ENCODE assay signal across 12 cellular contexts in genomic region chr7:17275749-17276671, GRCh38. TPM values are rescaled to one million over a fixed set of nuclear protein-coding genes. Genes with fewer than 3 reads are reported as not detected.
DNase-seq lines count a peak whose midpoint lies in the region; ATAC-seq and TF ChIP-seq lines count a peak whose summit lies in the region.
"Had no signal": no experiment of that assay in that cellular context is flagged by ENCODE, and none has a peak within 500 bp of the region (broad histone marks: within the 10 kb centered on the region; RNA-seq: fewer than 3 reads in every experiment).

No MANE protein-coding gene starts in this region.

- intact Hi-C loops in Right ventricle myocardium inferior (cut with DNase I) = no loop called here
- intact Hi-C loops in cardiac septum (cut with DNase I) = no loop called here

- H3K4me3 ChIP-seq in lung (no peak overlapping the region), BE2C (ENCODE audit: low read depth, low read length) (no peak overlapping the region)

- peaks cover 15% of the 10 kb centered on the region for H3K9me3 Mint-ChIP-seq in chondrocyte (ENCODE audit: low read depth)

- peak overlapping the region; percentile 93 for H3K27ac Mint-ChIP-seq in chondrocyte (ENCODE audit: unreplicated experiment)
- H3K27ac Mint-ChIP-seq: activated CD4-positive, alpha-beta memory T cell treated with anti-CD3 and anti-CD28 coated beads, Interleukin-2, amount 10 ng/mL, durations not matched to agents 7 days and 5 days had no signal

- 47 to 79% methylated on average over 4 of the region's 4 CpGs for WGBS in lung, 2 donors

- peaks cover 37% of the 10 kb centered on the region for H3K4me1 Mint-ChIP-seq in chondrocyte (ENCODE audit: low read depth)

- ATAC-seq in Right ventricle myocardium inferior = peak; percentile 91
- peak; percentile 83 for ATAC-seq in lung (ENCODE audit: insufficient read depth, low FRiP score)
- no peak for ATAC-seq in GM21576 (IDR thresholded peaks at IDR 0.05; ENCODE audit: unreplicated experiment)

- no peaks in the 10 kb centered on the region for H3K27me3 Mint-ChIP-seq in chondrocyte (ENCODE audit: low read depth)
- H3K27me3 Mint-ChIP-seq: activated CD4-positive, alpha-beta memory T cell treated with anti-CD3 and anti-CD28 coated beads, Interleukin-2, amount 10 ng/mL, durations not matched to agents 7 days and 5 days had no signal

- H3K4me1 ChIP-seq in lung (ENCODE audit: control insufficient read depth in 2 of 2, insufficient read depth in 2 of 2, low read length in 2 of 2) (peaks cover 0 to 3% of the 10 kb centered on the region in 2 donors), BE2C (no peaks in the 10 kb centered on the region)

- peaks cover 0 to 4% of the 10 kb centered on the region in 2 donors for H3K9me3 ChIP-seq in lung (ENCODE audit: control insufficient read depth in 2 of 2, insufficient read depth in 1 of 2, low read length in 1 of 2)
- H3K9me3 ChIP-seq in BE2C = no peaks in the 10 kb centered on the region

- H3K4me3 Mint-ChIP-seq in chondrocyte (ENCODE audit: unreplicated experiment) = peak overlapping the region; percentile 5
- H3K4me3 Mint-ChIP-seq: activated CD4-positive, alpha-beta memory T cell treated with anti-CD3 and anti-CD28 coated beads, Interleukin-2, amount 10 ng/mL, durations not matched to agents 7 days and 5 days had no signal

- H3K27me3 ChIP-seq in lung (ENCODE audit: control insufficient read depth, insufficient read depth) (no peaks in the 10 kb centered on the region), BE2C (no peaks in the 10 kb centered on the region)

- no peak for TF ChIP-seq CTCF in chondrocyte (IDR thresholded peaks at IDR 0.05)
- TF ChIP-seq CTCF in lung (IDR thresholded peaks at IDR 0.05; ENCODE audit: control extremely low read depth, extremely low read depth) = no peak
- TF ChIP-seq CTCF in BE2C (IDR thresholded peaks at IDR 0.05; ENCODE audit: low read depth, low read length) = no peak

- DNase-seq in Right ventricle myocardium inferior (ENCODE audit: missing footprints) (no peak), cardiac septum (ENCODE audit: low spot score) (no peak), chondrocyte (ENCODE audit: low spot score) (no peak), lung (ENCODE audit: low spot score) (no peak), amygdala (lab: John Stamatoyannopoulos, UW) (no peak), BE2C (no peak)
- DNase-seq in stimulated activated CD4-positive, alpha-beta T cell treated with anti-CD3 and anti-CD28 coated beads, Interleukin-4, amount 100 ng/mL, for 4 hours = no peak
- DNase-seq: activated CD4-positive, alpha-beta memory T cell treated with anti-CD3 and anti-CD28 coated beads, Interleukin-2, amount 10 ng/mL, durations not matched to agents 7 days and 5 days; C1 segment of cervical spinal cord; foreskin melanocyte; NCI-H524 had no signal

- peaks cover 2% of the 10 kb centered on the region for H3K36me3 Mint-ChIP-seq in chondrocyte (ENCODE audit: low read depth)

- H3K27ac ChIP-seq in lung (ENCODE audit: low read depth in 1 of 2, low read length in 1 of 2) = peak overlapping the region in 1 of 2 donors; percentile 78

- no peaks in the 10 kb centered on the region for H3K36me3 ChIP-seq in lung (ENCODE audit: control insufficient read depth in 2 of 2, insufficient read depth in 2 of 2, low read length in 2 of 2)
- no peaks in the 10 kb centered on the region for H3K36me3 ChIP-seq in BE2C

RNA-seq across cellular contexts. Expression of gene AHR, which starts 22.4 kb away (rescaled TPM):
- total RNA-seq in Right ventricle myocardium inferior (29.6 TPM), cardiac septum (44.1 TPM), chondrocyte (123 to 145 TPM (median 143 TPM) in 3 replicates), lung (100 to 1,000 TPM; 104 to 413 TPM)
- 10 to 100 TPM; 22.8 to 31.5 TPM for polyA plus RNA-seq in lung
- polyA plus RNA-seq in BE2C (2012; ENCODE audit: insufficient read depth, insufficient read length, low read depth) = not detected
